Comparison of ENCODE assay signal across 8 cellular contexts in the genomic region with DNA sequence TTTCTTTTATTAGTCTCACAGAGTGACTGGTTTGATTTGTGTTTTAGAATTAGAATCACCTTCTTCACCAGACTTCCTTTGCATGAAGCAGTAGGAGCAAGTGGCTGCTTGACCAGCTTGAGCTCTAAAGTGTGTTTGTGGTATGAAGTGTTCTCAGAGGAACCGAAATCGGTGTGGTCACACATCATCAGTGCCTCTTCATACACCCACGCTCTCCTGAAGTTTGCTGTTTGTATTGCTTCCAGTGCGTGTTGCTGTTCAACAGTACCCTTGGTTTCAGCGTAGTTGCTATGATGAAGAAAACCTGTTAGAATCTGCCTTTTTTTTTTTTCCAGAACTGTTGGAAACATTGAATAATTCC.
DNase-seq lines count a peak whose midpoint lies in the region; ATAC-seq, FAIRE-seq and TF ChIP-seq lines count a peak whose summit lies in the region.

No MANE protein-coding gene starts in this region.

- H3K27me3 Mint-ChIP-seq in astrocyte (ENCODE audit: low read depth, unreplicated experiment), result no peaks in the 10 kb centered on the region

- H3K79me2 ChIP-seq in astrocyte (ENCODE audit: insufficient read depth, low read length), result peaks cover 96% of the 10 kb centered on the region

- H3K27ac Mint-ChIP-seq in astrocyte (ENCODE audit: unreplicated experiment), result no peak overlapping the region

- H3K36me3 Mint-ChIP-seq in astrocyte (ENCODE audit: low read depth, unreplicated experiment), result peaks cover 13% of the 10 kb centered on the region

- peaks cover 54% of the 10 kb centered on the region for H3K4me1 Mint-ChIP-seq in astrocyte (ENCODE audit: low read depth, unreplicated experiment)

- peak; percentile 81 for ATAC-seq in GM19455 (IDR thresholded peaks at IDR 0.05; ENCODE audit: unreplicated experiment)
- ATAC-seq in HG03457 (IDR thresholded peaks at IDR 0.05; ENCODE audit: unreplicated experiment), result peak; percentile 66
- no peak for ATAC-seq in Right ventricle myocardium inferior

- no peak overlapping the region for H3K4me3 Mint-ChIP-seq in astrocyte (ENCODE audit: unreplicated experiment)

- intact Hi-C loops in Right ventricle myocardium inferior (cut with DNase I), result no loop called here

- H3K4me2 ChIP-seq in astrocyte (ENCODE audit: low read length), result no peak overlapping the region

- no peak overlapping the region for H3K9ac ChIP-seq in astrocyte (ENCODE audit: low read length)

- peaks cover 9% of the 10 kb centered on the region for H3K4me1 ChIP-seq in astrocyte (ENCODE audit: insufficient read depth, low read length)

- DNase-seq in EH (ENCODE audit: low read depth) (peak; percentile 33), astrocyte (ENCODE audit: low read depth) (peak; percentile 60), HCEC 1CT (no peak), Right ventricle myocardium inferior (ENCODE audit: missing footprints) (no peak)
- peak in 2 of 3 donors; percentile 34 to 44 for DNase-seq in stimulated activated CD4-positive, alpha-beta T cell treated with anti-CD3 and anti-CD28 coated beads, TNF-alpha, amount 100 ng/mL, for 48 hours (ENCODE audit: low read depth in 3 of 3)
- no peak for DNase-seq in activated CD4-positive, CD25-positive, alpha-beta regulatory T cell (lab: John Stamatoyannopoulos, UW)

- H3K36me3 ChIP-seq in astrocyte (ENCODE audit: insufficient read depth, low read length), result no peaks in the 10 kb centered on the region

- H2AFZ ChIP-seq in astrocyte (ENCODE audit: low read depth, low read length), result no peak overlapping the region

- no peak for TF ChIP-seq CTCF in astrocyte (IDR thresholded peaks at IDR 0.05; ENCODE audit: insufficient read depth, low read depth, low read length)

- H3K27ac ChIP-seq in astrocyte (ENCODE audit: low read depth, low read length), result no peak overlapping the region

- no peaks in the 10 kb centered on the region for H3K9me3 Mint-ChIP-seq in astrocyte (ENCODE audit: unreplicated experiment)

- peaks cover 71% of the 10 kb centered on the region for H4K20me1 ChIP-seq in astrocyte (ENCODE audit: insufficient read depth, low read length)

- H3K4me3 ChIP-seq in astrocyte (ENCODE audit: insufficient read depth, low read depth, low read length), result no peak overlapping the region

- H3K9me3 ChIP-seq in astrocyte (ENCODE audit: insufficient read depth, low read depth, low read length), result no peaks in the 10 kb centered on the region

- no peak for FAIRE-seq in astrocyte (lab: Jason Lieb, UNC)

- H3K27me3 ChIP-seq in astrocyte (ENCODE audit: insufficient read depth, low read length), result no peaks in the 10 kb centered on the region

Comparison
In these comparisons a context has a peak if more than half of its experiments do, and no peak if none do; other contexts are left out.
1. DNase-seq: peak in EH (single experiment), astrocyte (single experiment) and stimulated activated CD4-positive, alpha-beta T cell treated with anti-CD3 and anti-CD28 coated beads, TNF-alpha, amount 100 ng/mL, for 48 hours (2 of 3); none in HCEC 1CT (single experiment), Right ventricle myocardium inferior (single experiment) and activated CD4-positive, CD25-positive, alpha-beta regulatory T cell (0 of 4).